Comparison of ENCODE assay signal across 10 cellular contexts in genomic region chr12:11761869-11762567, GRCh38.
A peak's percentile ranks its signal among the peaks of the same experiment; 100 is the strongest.
DNase-seq lines count a peak whose midpoint lies in the region; ATAC-seq and TF ChIP-seq lines count a peak whose summit lies in the region.
"Had no signal": no experiment of that assay in that cellular context is flagged by ENCODE, and none has a peak within 500 bp of the region (broad histone marks: within the 10 kb centered on the region; RNA-seq: fewer than 3 reads in every experiment).

No MANE protein-coding gene starts in this region.

- H3K27me3 Mint-ChIP-seq in activated CD8-positive, alpha-beta T cell treated with anti-CD3 and anti-CD28 coated beads for 36 hours = no peaks in the 10 kb centered on the region
- H3K27me3 Mint-ChIP-seq in activated CD8-positive, alpha-beta T cell treated with anti-CD3 and anti-CD28 coated beads, Interleukin-2, amount 10 ng/mL, durations not matched to agents 7 days and 5 days (ENCODE audit: low read depth) = no peaks in the 10 kb centered on the region
- no peaks in the 10 kb centered on the region for H3K27me3 Mint-ChIP-seq in activated CD4-positive, alpha-beta T cell treated with anti-CD3 and anti-CD28 coated beads, Interleukin-2, amount 10 ng/mL, durations not matched to agents 7 days and 5 days

- CTCF ChIA-PET in activated CD8-positive, alpha-beta T cell treated with anti-CD3 and anti-CD28 coated beads for 36 hours (lab: Charles Lee) = interaction anchor here (0.8 to 1.4 kb wide), 5 partner anchors 11 to 271 kb away, joined by 3 to 6 read pairs (median 3); no protein-coding TSS in a partner anchor
- CTCF ChIA-PET in activated CD8-positive, alpha-beta T cell treated with anti-CD3 and anti-CD28 coated beads, Interleukin-2, amount 10 ng/mL, durations not matched to agents 7 days and 5 days (lab: Charles Lee) = interaction anchor here (1.3 to 1.4 kb wide), 3 partner anchors 28 to 271 kb away, joined by 3 to 9 read pairs (median 4); no protein-coding TSS in a partner anchor
- CTCF ChIA-PET in activated CD4-positive, alpha-beta T cell treated with anti-CD3 and anti-CD28 coated beads, Interleukin-2, amount 10 ng/mL, durations not matched to agents 7 days and 5 days (lab: Charles Lee) = interaction anchor here (1.3 to 1.4 kb wide), 2 partner anchors 13 to 32 kb away, joined by 3 to 4 read pairs; no protein-coding TSS in a partner anchor

- peaks cover 72% of the 10 kb centered on the region for H3K4me1 Mint-ChIP-seq in activated CD8-positive, alpha-beta T cell treated with anti-CD3 and anti-CD28 coated beads for 36 hours (ENCODE audit: low read depth)
- peaks cover 39% of the 10 kb centered on the region for H3K4me1 Mint-ChIP-seq in activated CD8-positive, alpha-beta T cell treated with anti-CD3 and anti-CD28 coated beads, Interleukin-2, amount 10 ng/mL, durations not matched to agents 7 days and 5 days (ENCODE audit: low read depth)
- peaks cover 62% of the 10 kb centered on the region for H3K4me1 Mint-ChIP-seq in activated CD4-positive, alpha-beta T cell treated with anti-CD3 and anti-CD28 coated beads, Interleukin-2, amount 10 ng/mL, durations not matched to agents 7 days and 5 days

- H3K9ac ChIP-seq in SU-DHL-6 (ENCODE audit: low read length) = no peak overlapping the region

- H3K79me2 ChIP-seq in SU-DHL-6 (ENCODE audit: insufficient read depth, low read length) = no peaks in the 10 kb centered on the region

- no peaks in the 10 kb centered on the region for H4K20me1 ChIP-seq in SU-DHL-6 (ENCODE audit: low read depth, low read length)

- DNase-seq in activated CD8-positive, alpha-beta T cell treated with anti-CD3 and anti-CD28 coated beads for 36 hours = peak; percentile 19
- no peak for DNase-seq in activated CD8-positive, alpha-beta T cell treated with anti-CD3 and anti-CD28 coated beads, Interleukin-2, amount 10 ng/mL, durations not matched to agents 7 days and 5 days
- DNase-seq in tibial artery (no peak), ACHN (no peak), brain microvascular endothelial cell (no peak)
- no peak for DNase-seq in activated CD4-positive, alpha-beta T cell treated with anti-CD3 and anti-CD28 coated beads, Interleukin-2, amount 10 ng/mL, durations not matched to agents 7 days and 5 days

- no peaks in the 10 kb centered on the region for H3K9me3 ChIP-seq in SU-DHL-6 (ENCODE audit: insufficient read depth, low read length)
- no peaks in the 10 kb centered on the region for H3K9me3 ChIP-seq in tibial artery
- H3K9me3 ChIP-seq: neutrophil had no signal

- no peak overlapping the region for H2AFZ ChIP-seq in SU-DHL-6 (ENCODE audit: low read depth, low read length, severe bottlenecking)

- H3K27me3 ChIP-seq in SU-DHL-6 (ENCODE audit: low read length) (no peaks in the 10 kb centered on the region), tibial artery (no peaks in the 10 kb centered on the region), brain microvascular endothelial cell (replicated peaks) (no peaks in the 10 kb centered on the region)
- H3K27me3 ChIP-seq: neutrophil had no signal

- intact Hi-C loops in activated CD8-positive, alpha-beta T cell treated with anti-CD3 and anti-CD28 coated beads for 36 hours (cut with micrococcal nuclease) = no loop called here
- intact Hi-C loops in tibial artery (cut with DNase I; ENCODE audit: low total_unique reads) = loop anchor here (10.0 kb wide), 1 partner anchor 107 kb away; no protein-coding TSS in a partner anchor

- H3K27ac Mint-ChIP-seq in activated CD8-positive, alpha-beta T cell treated with anti-CD3 and anti-CD28 coated beads for 36 hours = peak overlapping the region; percentile 24
- no peak overlapping the region for H3K27ac Mint-ChIP-seq in activated CD8-positive, alpha-beta T cell treated with anti-CD3 and anti-CD28 coated beads, Interleukin-2, amount 10 ng/mL, durations not matched to agents 7 days and 5 days
- H3K27ac Mint-ChIP-seq in activated CD4-positive, alpha-beta T cell treated with anti-CD3 and anti-CD28 coated beads, Interleukin-2, amount 10 ng/mL, durations not matched to agents 7 days and 5 days = no peak overlapping the region

- H3K4me3 ChIP-seq in SU-DHL-6 (ENCODE audit: insufficient read depth, low read length, poor library complexity, severe bottlenecking) (no peak overlapping the region), tibial artery (no peak overlapping the region), brain microvascular endothelial cell (ENCODE audit: low read depth, low read length) (no peak overlapping the region)

- H3K9me3 Mint-ChIP-seq in activated CD8-positive, alpha-beta T cell treated with anti-CD3 and anti-CD28 coated beads for 36 hours = no peaks in the 10 kb centered on the region
- H3K9me3 Mint-ChIP-seq in activated CD8-positive, alpha-beta T cell treated with anti-CD3 and anti-CD28 coated beads, Interleukin-2, amount 10 ng/mL, durations not matched to agents 7 days and 5 days (ENCODE audit: insufficient read depth) = no peaks in the 10 kb centered on the region
- H3K9me3 Mint-ChIP-seq in activated CD4-positive, alpha-beta T cell treated with anti-CD3 and anti-CD28 coated beads, Interleukin-2, amount 10 ng/mL, durations not matched to agents 7 days and 5 days = no peaks in the 10 kb centered on the region

- in situ Hi-C loops in ACHN (cut with HindIII; ENCODE audit: low pct_ligation_motif_present, low pct_unique_long_range_greater_than_20kb, low sequenced_read_pairs) (no loop called here), brain microvascular endothelial cell (cut with HindIII; ENCODE audit: low pct_ligation_motif_present, low sequenced_read_pairs) (no loop called here)

- H3K4me2 ChIP-seq in SU-DHL-6 (ENCODE audit: low read depth, low read length, poor library complexity, severe bottlenecking) = peak overlapping the region; percentile 31

- peaks cover 10% of the 10 kb centered on the region for H3K36me3 Mint-ChIP-seq in activated CD8-positive, alpha-beta T cell treated with anti-CD3 and anti-CD28 coated beads for 36 hours (ENCODE audit: low read depth)
- H3K36me3 Mint-ChIP-seq in activated CD8-positive, alpha-beta T cell treated with anti-CD3 and anti-CD28 coated beads, Interleukin-2, amount 10 ng/mL, durations not matched to agents 7 days and 5 days (ENCODE audit: low read depth) = peaks cover 9% of the 10 kb centered on the region
- H3K36me3 Mint-ChIP-seq in activated CD4-positive, alpha-beta T cell treated with anti-CD3 and anti-CD28 coated beads, Interleukin-2, amount 10 ng/mL, durations not matched to agents 7 days and 5 days (ENCODE audit: low read depth) = peaks cover 30% of the 10 kb centered on the region

- no peak for ATAC-seq in activated CD8-positive, alpha-beta T cell treated with anti-CD3 and anti-CD28 coated beads for 36 hours
- ATAC-seq in activated CD8-positive, alpha-beta T cell treated with anti-CD3 and anti-CD28 coated beads, Interleukin-2, amount 10 ng/mL, durations not matched to agents 7 days and 5 days = no peak
- ATAC-seq in HG02763 (IDR thresholded peaks at IDR 0.05; ENCODE audit: unreplicated experiment) = peak; percentile 53

- H3K4me3 Mint-ChIP-seq in activated CD8-positive, alpha-beta T cell treated with anti-CD3 and anti-CD28 coated beads for 36 hours = no peak overlapping the region
- no peak overlapping the region for H3K4me3 Mint-ChIP-seq in activated CD8-positive, alpha-beta T cell treated with anti-CD3 and anti-CD28 coated beads, Interleukin-2, amount 10 ng/mL, durations not matched to agents 7 days and 5 days
- H3K4me3 Mint-ChIP-seq in activated CD4-positive, alpha-beta T cell treated with anti-CD3 and anti-CD28 coated beads, Interleukin-2, amount 10 ng/mL, durations not matched to agents 7 days and 5 days = no peak overlapping the region

- H3F3A ChIP-seq in SU-DHL-6 (ENCODE audit: insufficient read depth) = no peaks in the 10 kb centered on the region

- H3K36me3 ChIP-seq in SU-DHL-6 (ENCODE audit: low read length) (no peaks in the 10 kb centered on the region), tibial artery (no peaks in the 10 kb centered on the region), brain microvascular endothelial cell (replicated peaks) (no peaks in the 10 kb centered on the region)

- no peak for TF ChIP-seq CTCF in activated CD8-positive, alpha-beta T cell treated with anti-CD3 and anti-CD28 coated beads for 36 hours (IDR thresholded peaks at IDR 0.05)
- no peak for TF ChIP-seq CTCF in SU-DHL-6 (IDR thresholded peaks at IDR 0.05; ENCODE audit: insufficient read depth, low read length, poor library complexity, severe bottlenecking)
- TF ChIP-seq CTCF in tibial artery (IDR thresholded peaks at IDR 0.05) = no peak
- TF ChIP-seq CTCF in brain microvascular endothelial cell (IDR thresholded peaks at IDR 0.05; ENCODE audit: low read depth, low read length, missing control alignments) = no peak

- H3K4me1 ChIP-seq in tibial artery = peaks cover 0 to 97% (median 73%) of the 10 kb centered on the region in 4 donors

- H3K9me2 ChIP-seq in SU-DHL-6 (replicated peaks; ENCODE audit: insufficient read depth, low read length) = no peaks in the 10 kb centered on the region

- POLR2A ChIA-PET in activated CD8-positive, alpha-beta T cell treated with anti-CD3 and anti-CD28 coated beads for 36 hours (lab: Charles Lee) = interaction anchor here (0.6 to 1.4 kb wide), 4 partner anchors 27 to 196 kb away, joined by 3 to 4 read pairs (median 4); no protein-coding TSS in a partner anchor
- POLR2A ChIA-PET in activated CD8-positive, alpha-beta T cell treated with anti-CD3 and anti-CD28 coated beads, Interleukin-2, amount 10 ng/mL, durations not matched to agents 7 days and 5 days (lab: Charles Lee) = no interaction called here
- POLR2A ChIA-PET in activated CD4-positive, alpha-beta T cell treated with anti-CD3 and anti-CD28 coated beads, Interleukin-2, amount 10 ng/mL, durations not matched to agents 7 days and 5 days (lab: Charles Lee) = no interaction called here

- H3K27ac ChIP-seq in SU-DHL-6 (ENCODE audit: low read depth, low read length) (peak overlapping the region; percentile 24; the same call in 1 of the 2 replicates), tibial artery (peak overlapping the region; percentile 84), brain microvascular endothelial cell (no peak overlapping the region)
- H3K27ac ChIP-seq: epithelial cell of prostate had no signal
